Comparison of ENCODE assay signal across 8 cellular contexts in the genomic region with DNA sequence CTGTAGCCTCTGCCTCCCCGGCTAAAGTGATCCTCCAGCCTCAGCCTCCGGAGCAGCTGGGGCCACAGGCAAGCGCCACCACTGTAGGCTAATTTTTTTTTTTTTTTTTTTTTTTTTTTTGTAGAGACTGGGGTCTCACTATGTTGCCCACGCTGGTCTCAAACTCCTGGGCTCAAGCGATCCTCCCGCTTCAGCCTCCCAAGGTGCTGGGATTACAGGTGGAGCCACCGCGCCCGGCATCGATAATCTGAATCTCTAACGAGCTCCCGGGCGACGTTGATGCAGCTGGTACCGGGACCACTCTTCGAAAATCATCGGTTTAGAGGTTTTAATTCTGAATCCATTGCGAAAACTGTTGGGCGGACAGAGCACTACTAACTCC. TPM values are rescaled to one million over a fixed set of nuclear protein-coding genes. Genes with fewer than 3 reads are reported as not detected.
DNase-seq lines count a peak whose midpoint lies in the region; ATAC-seq and TF ChIP-seq lines count a peak whose summit lies in the region.

No MANE protein-coding gene starts in this region.

- H3K4me3 Mint-ChIP-seq in activated B cell treated with CpG ODN at 0.5 μM for 24 hours: peak overlapping the region; percentile 96
- peak overlapping the region; percentile 95 to 98 for H3K4me3 Mint-ChIP-seq in stimulated activated naive CD8-positive, alpha-beta T cell treated with anti-CD3 and anti-CD28 coated beads, Interleukin-15, amount 100 ng/mL, for 72 hours

- peaks cover 0 to 19% (median 10%) of the 10 kb centered on the region in 9 donors for H3K36me3 ChIP-seq in heart left ventricle

- H3K9me3 ChIP-seq in heart left ventricle: no peaks in the 10 kb centered on the region

- no peak for TF ChIP-seq POLR2A in heart left ventricle (IDR thresholded peaks at IDR 0.05)

- H3K4me1 Mint-ChIP-seq in activated B cell treated with CpG ODN at 0.5 μM for 24 hours: peaks cover 32% of the 10 kb centered on the region
- H3K4me1 Mint-ChIP-seq in stimulated activated naive CD8-positive, alpha-beta T cell treated with anti-CD3 and anti-CD28 coated beads, Interleukin-15, amount 100 ng/mL, for 72 hours: peaks cover 39% of the 10 kb centered on the region

- ATAC-seq in heart left ventricle (no peak), Right ventricle myocardium superior (ENCODE audit: poor library complexity) (no peak), activated B cell treated with CpG ODN at 0.5 μM for 24 hours (ENCODE audit: low read depth) (peak; percentile 1)
- ATAC-seq in stimulated activated naive CD8-positive, alpha-beta T cell treated with anti-CD3 and anti-CD28 coated beads, Interleukin-15, amount 100 ng/mL, for 72 hours: peak; percentile 0

- peak overlapping the region; percentile 95 for H3K27ac Mint-ChIP-seq in activated B cell treated with CpG ODN at 0.5 μM for 24 hours
- peak overlapping the region; percentile 99 for H3K27ac Mint-ChIP-seq in stimulated activated naive CD8-positive, alpha-beta T cell treated with anti-CD3 and anti-CD28 coated beads, Interleukin-15, amount 100 ng/mL, for 72 hours

- H3K9me3 Mint-ChIP-seq in activated B cell treated with CpG ODN at 0.5 μM for 24 hours: no peaks in the 10 kb centered on the region
- peaks cover 0 to 3% of the 10 kb centered on the region in 2 donors for H3K9me3 Mint-ChIP-seq in stimulated activated naive CD8-positive, alpha-beta T cell treated with anti-CD3 and anti-CD28 coated beads, Interleukin-15, amount 100 ng/mL, for 72 hours

- peaks cover 29% of the 10 kb centered on the region for H3K36me3 Mint-ChIP-seq in activated B cell treated with CpG ODN at 0.5 μM for 24 hours (ENCODE audit: low read depth)

- DNase-seq in heart left ventricle (peak in 1 of 5 donors; percentile 62), Right ventricle myocardium superior (no peak), activated B cell treated with CpG ODN at 0.5 μM for 24 hours (no peak), NCI-H748 treated with DMSO at 0.1 percent for 48 hours (lab: John Stamatoyannopoulos, UW) (no peak), NCI-H446 treated with DMSO at 0.1 percent for 48 hours (lab: John Stamatoyannopoulos, UW) (no peak), NCI-H2227 treated with DMSO at 0.1 percent for 48 hours (lab: John Stamatoyannopoulos, UW) (no peak)
- DNase-seq in stimulated activated naive CD8-positive, alpha-beta T cell treated with anti-CD3 and anti-CD28 coated beads, Interleukin-15, amount 100 ng/mL, for 72 hours: no peak

- H3K4me3 ChIP-seq in heart left ventricle (peak overlapping the region; percentile 63 to 96 (median 82)), iPS-11a (ENCODE audit: low read depth, low read length) (peak overlapping the region; percentile 79)

- peak overlapping the region in 11 of 12 donors; percentile 84 to 99 (median 98) for H3K27ac ChIP-seq in heart left ventricle

- intact Hi-C loops in heart left ventricle (cut with DNase I) (loop anchor here in 5 of 10 donors (2.0 to 10.0 kb wide), 6 partner anchors 90 to 666 kb away; partner anchors contain the start of genes ABI2 (in 2 of the 5), CARF (in 1 of the 5) and WDR12 (in 1 of the 5)), Right ventricle myocardium superior (cut with DNase I) (no loop called here), activated B cell treated with CpG ODN at 0.5 μM for 24 hours (cut with micrococcal nuclease) (loop anchor here (1.0 to 10.0 kb wide), 12 partner anchors 90 to 1788 kb away; partner anchors contain the start of genes ABI2, ALS2, BMPR2 and FAM117B)

- no peak for TF ChIP-seq CTCF in heart left ventricle (IDR thresholded peaks at IDR 0.05)
- TF ChIP-seq CTCF in activated B cell treated with CpG ODN at 0.5 μM for 24 hours (IDR thresholded peaks at IDR 0.05): no peak

- CTCF ChIA-PET in activated B cell treated with CpG ODN at 0.5 μM for 24 hours (lab: Charles Lee): interaction anchor here (0.6 kb wide), 1 partner anchor 14 kb away, joined by 3 read pairs; no protein-coding TSS in a partner anchor

- H3K4me1 ChIP-seq in heart left ventricle: peaks cover 0 to 26% (median 15%) of the 10 kb centered on the region in 12 donors

- POLR2A ChIA-PET in activated B cell treated with CpG ODN at 0.5 μM for 24 hours (lab: Charles Lee): interaction anchor here (0.6 to 2.2 kb wide), 10 partner anchors 11 to 1979 kb away, joined by 4 to 20 read pairs (median 7); partner anchors contain the start of genes CARF, NBEAL1 and WDR12

- H3K27me3 ChIP-seq in heart left ventricle: no peaks in the 10 kb centered on the region

- 9 to 27% (median 12%) methylated on average over 18 to 19 of the region's 19 CpGs for WGBS in heart left ventricle, 4 donors

- no peaks in the 10 kb centered on the region for H3K27me3 Mint-ChIP-seq in activated B cell treated with CpG ODN at 0.5 μM for 24 hours
- H3K27me3 Mint-ChIP-seq in stimulated activated naive CD8-positive, alpha-beta T cell treated with anti-CD3 and anti-CD28 coated beads, Interleukin-15, amount 100 ng/mL, for 72 hours: no peaks in the 10 kb centered on the region

RNA-seq across cellular contexts. Expression of gene CYP20A1, which starts 0.5 kb away (rescaled TPM):
- 10 to 100 TPM in 7 of 9 donors, 1 to 10 TPM in 2; 7.9 to 18.8 (median 14.8) TPM for total RNA-seq in heart left ventricle
- 1 to 10 TPM; 5.9 to 7.3 TPM for polyA plus RNA-seq in heart left ventricle
- 12.5 TPM for total RNA-seq in Right ventricle myocardium superior
- 24.0 and 32.2 TPM in 2 replicates for total RNA-seq in activated B cell treated with CpG ODN at 0.5 μM for 24 hours

Comparison
In these comparisons a context has a peak if more than half of its experiments do, and no peak if none do; other contexts are left out.
1. ATAC-seq: peak in activated B cell treated with CpG ODN at 0.5 μM for 24 hours (single experiment) and stimulated activated naive CD8-positive, alpha-beta T cell treated with anti-CD3 and anti-CD28 coated beads, Interleukin-15, amount 100 ng/mL, for 72 hours (single experiment); none in heart left ventricle (0 of 4) and Right ventricle myocardium superior (single experiment).